Comparison of ENCODE assay signal across 13 cellular contexts in the genomic region with DNA sequence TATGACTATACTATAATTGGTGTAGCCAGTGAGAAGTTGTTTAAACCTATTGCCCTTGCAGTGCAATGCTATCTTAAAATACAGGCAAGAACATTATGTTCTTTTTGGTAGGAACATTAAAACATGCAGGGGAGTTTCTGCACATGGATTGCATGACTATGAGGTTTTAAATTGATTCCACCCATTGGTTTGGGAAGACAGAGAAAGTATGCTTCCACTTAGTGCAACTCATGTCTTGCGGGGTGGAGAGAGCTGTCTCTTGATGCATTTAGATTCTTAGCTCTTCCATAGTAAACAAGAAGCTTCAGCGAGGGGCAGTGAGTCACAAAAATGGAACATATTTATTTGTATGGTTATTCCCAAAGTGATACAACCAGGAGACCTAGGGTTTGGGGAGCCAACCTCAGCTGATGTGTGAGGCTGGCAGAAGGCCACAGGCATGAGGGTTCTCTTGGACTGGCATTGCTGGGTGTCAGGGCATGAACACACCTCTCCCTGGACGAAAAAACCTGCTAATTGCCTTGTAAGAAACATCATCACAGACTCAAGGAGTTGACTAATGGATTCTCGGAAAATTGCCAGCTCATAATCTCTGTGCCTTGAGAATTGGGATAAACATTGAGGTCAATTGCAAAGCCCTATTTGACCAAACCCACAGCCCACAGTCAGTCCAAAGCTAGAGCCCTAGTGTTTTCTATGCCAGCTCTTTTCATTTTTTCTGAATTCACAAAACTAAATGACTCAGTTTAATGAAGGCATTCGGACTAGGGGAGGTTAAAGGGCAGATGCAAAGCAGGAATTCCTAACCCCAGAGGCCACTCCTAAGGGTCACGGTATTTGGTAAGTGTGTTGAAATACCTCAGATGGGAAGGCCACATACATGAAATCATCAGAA. TPM values are rescaled to one million over a fixed set of nuclear protein-coding genes. Genes with fewer than 3 reads are reported as not detected.
A peak's percentile ranks its signal among the peaks of the same experiment; 100 is the strongest.
DNase-seq lines count a peak whose midpoint lies in the region; ATAC-seq and TF ChIP-seq lines count a peak whose summit lies in the region.
"Had no signal": no experiment of that assay in that cellular context is flagged by ENCODE, and none has a peak within 500 bp of the region (broad histone marks: within the 10 kb centered on the region; RNA-seq: fewer than 3 reads in every experiment).

No MANE protein-coding gene starts in this region.

- no peaks in the 10 kb centered on the region for H3K27me3 Mint-ChIP-seq in activated T-helper 17 cell treated with anti-CD3 and anti-CD28 coated beads, Interleukin-2, amount 50 U/mL, for 72 hours

- peaks cover 4% of the 10 kb centered on the region for H3K9me3 Mint-ChIP-seq in activated T-helper 17 cell treated with anti-CD3 and anti-CD28 coated beads, Interleukin-2, amount 50 U/mL, for 72 hours

- no peaks in the 10 kb centered on the region for H3K4me1 ChIP-seq in right cardiac atrium (ENCODE audit: control insufficient read depth, insufficient read depth, low read length)
- H3K4me1 ChIP-seq in transverse colon: peaks cover 0 to 11% (median 0%) of the 10 kb centered on the region in 4 donors
- H3K4me1 ChIP-seq: colonic mucosa had no signal

- H3K36me3 Mint-ChIP-seq in activated T-helper 17 cell treated with anti-CD3 and anti-CD28 coated beads, Interleukin-2, amount 50 U/mL, for 72 hours (ENCODE audit: low read depth): no peaks in the 10 kb centered on the region

- peak overlapping the region; percentile 8 for H3K27ac ChIP-seq in right cardiac atrium (ENCODE audit: low read length)
- peak overlapping the region; percentile 31 to 56 (median 48) for H3K27ac ChIP-seq in transverse colon
- H3K27ac ChIP-seq: C4-2B, colonic mucosa had no signal

- no peak overlapping the region for H3K4me3 ChIP-seq in right cardiac atrium (ENCODE audit: low read length)
- H3K4me3 ChIP-seq in foreskin fibroblast (ENCODE audit: low read depth in 1 of 2, low read length in 2 of 2): no peak overlapping the region
- no peak overlapping the region for H3K4me3 ChIP-seq in transverse colon
- H3K4me3 ChIP-seq: colonic mucosa had no signal

- H3K36me3 ChIP-seq in transverse colon: no peaks in the 10 kb centered on the region
- H3K36me3 ChIP-seq: colonic mucosa had no signal

- TF ChIP-seq EP300 in transverse colon (IDR thresholded peaks at IDR 0.05; ENCODE audit: low read depth): no peak

- TF ChIP-seq POLR2A in transverse colon (IDR thresholded peaks at IDR 0.05): no peak

- TF ChIP-seq CTCF in foreskin fibroblast (IDR thresholded peaks at IDR 0.05; ENCODE audit: low read depth, low read length): no peak
- no peak for TF ChIP-seq CTCF in transverse colon (IDR thresholded peaks at IDR 0.05)

- peak overlapping the region; percentile 49 for H3K4me3 Mint-ChIP-seq in activated T-helper 17 cell treated with anti-CD3 and anti-CD28 coated beads, Interleukin-2, amount 50 U/mL, for 72 hours

- WGBS in right cardiac atrium: 71% methylated on average over 6 of the region's 6 CpGs
- 67 to 100% methylated on average over 1 to 6 of the region's 6 CpGs for WGBS in transverse colon (ENCODE audit: low coverage in 1 of 2), 2 donors

- no peaks in the 10 kb centered on the region for H3K9me3 ChIP-seq in right cardiac atrium (ENCODE audit: control insufficient read depth, low read length)
- no peaks in the 10 kb centered on the region for H3K9me3 ChIP-seq in transverse colon
- H3K9me3 ChIP-seq: colonic mucosa had no signal

- intact Hi-C loops in right cardiac atrium (cut with DNase I): no loop called here
- intact Hi-C loops in Right ventricle myocardium inferior (cut with DNase I): loop anchor here (5.0 kb wide), 1 partner anchor 39 kb away; the partner anchor contains the start of gene RASL11B
- intact Hi-C loops in transverse colon (cut with DNase I; ENCODE audit: low total_unique reads): no loop called here

- H3K4me1 Mint-ChIP-seq in activated T-helper 17 cell treated with anti-CD3 and anti-CD28 coated beads, Interleukin-2, amount 50 U/mL, for 72 hours: peaks cover 31% of the 10 kb centered on the region

- H3K27me3 ChIP-seq in right cardiac atrium (ENCODE audit: control insufficient read depth, insufficient read depth): no peaks in the 10 kb centered on the region
- no peaks in the 10 kb centered on the region for H3K27me3 ChIP-seq in transverse colon
- H3K27me3 ChIP-seq: colonic mucosa had no signal

- H3K27ac Mint-ChIP-seq in activated T-helper 17 cell treated with anti-CD3 and anti-CD28 coated beads, Interleukin-2, amount 50 U/mL, for 72 hours: peak overlapping the region; percentile 92

- DNase-seq in right cardiac atrium (peak in 1 of 3 donors; percentile 61), Right ventricle myocardium inferior (ENCODE audit: missing footprints) (no peak), foreskin fibroblast (peak; percentile 93 to 95), transverse colon (no peak), ecto neural progenitor cell (ENCODE audit: low spot score) (no peak)
- DNase-seq: activated CD4-positive, alpha-beta T cell treated with anti-CD3 and anti-CD28 coated beads for 1 hour; colonic mucosa; NCI-H1436 treated with DMSO at 0.1 percent for 48 hours; occipital lobe had no signal

- ATAC-seq in right cardiac atrium (peak in 1 of 2 donors; percentile 12), Right ventricle myocardium inferior (no peak), GM19455 (IDR thresholded peaks at IDR 0.05; ENCODE audit: unreplicated experiment) (no peak), HG03139 (IDR thresholded peaks at IDR 0.05; ENCODE audit: unreplicated experiment) (no peak)
- ATAC-seq in activated T-helper 17 cell treated with anti-CD3 and anti-CD28 coated beads, Interleukin-2, amount 50 U/mL, for 72 hours (replicated peaks): peak; percentile 78

- in situ Hi-C loops in transverse colon (cut with MboI; ENCODE audit: low pct_ligation_motif_present in 1 of 4, low pct_unique_long_range_greater_than_20kb in 1 of 4, low sequenced_read_pairs in 3 of 4): no loop called here

RNA-seq across cellular contexts. Expression of gene RASL11B, which starts 39.3 kb away (rescaled TPM):
- 10 to 100 TPM in 3 of 4 donors, 1 to 10 TPM in 1; 9.6 to 37.2 (median 16.5) TPM for total RNA-seq in right cardiac atrium
- polyA plus RNA-seq in right cardiac atrium: 11.4 TPM
- total RNA-seq in Right ventricle myocardium inferior: 3.7 TPM
- under 1 TPM; 0.34 to 0.76 TPM for total RNA-seq in activated T-helper 17 cell treated with anti-CD3 and anti-CD28 coated beads, Interleukin-2, amount 50 U/mL, for 72 hours
- under 1 TPM in 2 of 4 donors, not detected in 2; 0.55 to 0.64 TPM for total RNA-seq in transverse colon

Comparison
In these comparisons a context has a peak if more than half of its experiments do, and no peak if none do; other contexts are left out.
1. DNase-seq: peak in foreskin fibroblast (2 of 2); none in Right ventricle myocardium inferior (single experiment), transverse colon (single experiment) and ecto neural progenitor cell (single experiment).